ENCODE assay signal across 15 cellular contexts in genomic region chr3:134008630-134009156, GRCh38. TPM values are rescaled to one million over a fixed set of nuclear protein-coding genes. Genes with fewer than 3 reads are reported as not detected.
A peak's percentile ranks its signal among the peaks of the same experiment; 100 is the strongest.
DNase-seq lines count a peak whose midpoint lies in the region; FAIRE-seq and TF ChIP-seq lines count a peak whose summit lies in the region.
"Had no signal": no experiment of that assay in that cellular context is flagged by ENCODE, and none has a peak within 500 bp of the region (broad histone marks: within the 10 kb centered on the region; RNA-seq: fewer than 3 reads in every experiment).

No MANE protein-coding gene starts in this region.

- in situ Hi-C loops in astrocyte of the spinal cord (cut with HindIII; ENCODE audit: low sequenced_read_pairs): no loop called here

- H3K27ac ChIP-seq in endodermal cell (ENCODE audit: low read depth, low read length): no peak overlapping the region
- H3K27ac ChIP-seq: epithelial cell of prostate, left ventricle myocardium inferior had no signal

- TF ChIP-seq CTCF in AG04449 (IDR thresholded peaks at IDR 0.05; ENCODE audit: insufficient read depth, low read length, missing control alignments): no peak
- TF ChIP-seq CTCF in astrocyte of the spinal cord (IDR thresholded peaks at IDR 0.05; ENCODE audit: low read depth, low read length): no peak
- no peak for TF ChIP-seq CTCF in kidney epithelial cell (IDR thresholded peaks at IDR 0.05; ENCODE audit: insufficient read depth, low read length, poor library complexity, severe bottlenecking)
- TF ChIP-seq CTCF in endodermal cell (conservative IDR thresholded peaks at IDR 0.05): no peak

- no peaks in the 10 kb centered on the region for H3K27me3 Mint-ChIP-seq in endodermal cell (ENCODE audit: insufficient read depth)

- H3K4me3 Mint-ChIP-seq in endodermal cell: no peak overlapping the region
- H3K4me3 Mint-ChIP-seq: CD14-positive monocyte; T-helper 1 cell treated with Interleukin-12 subunit alpha and Interleukin-12 subunit beta and Interleukin-4 antibody, amounts not matched to agents 30 μg/mL and 1 μg/mL, for 36 hours had no signal

- no peak overlapping the region for H3K27ac Mint-ChIP-seq in endodermal cell
- H3K27ac Mint-ChIP-seq: CD14-positive monocyte; T-helper 1 cell treated with Interleukin-12 subunit alpha and Interleukin-12 subunit beta and Interleukin-4 antibody, amounts not matched to agents 30 μg/mL and 1 μg/mL, for 36 hours had no signal

- H3K4me3 ChIP-seq in AG04449 (ENCODE audit: low read depth, low read length) (no peak overlapping the region), astrocyte of the spinal cord (ENCODE audit: low read depth, low read length) (no peak overlapping the region), kidney epithelial cell (ENCODE audit: low read depth, low read length) (no peak overlapping the region), endodermal cell (ENCODE audit: low read length) (no peak overlapping the region)
- H3K4me3 ChIP-seq: left ventricle myocardium inferior had no signal

- H3K4me1 ChIP-seq in endodermal cell (ENCODE audit: control insufficient read depth, insufficient read depth, low read length): peaks cover 12% of the 10 kb centered on the region
- H3K4me1 ChIP-seq: left ventricle myocardium inferior had no signal

- H3K9me3 Mint-ChIP-seq in endodermal cell: peaks cover 15% of the 10 kb centered on the region
- H3K9me3 Mint-ChIP-seq: T-helper 1 cell treated with Interleukin-12 subunit alpha and Interleukin-12 subunit beta and Interleukin-4 antibody, amounts not matched to agents 30 μg/mL and 1 μg/mL, for 36 hours had no signal

- H3K27me3 ChIP-seq in kidney epithelial cell (ENCODE audit: control insufficient read depth, insufficient read depth, low read length) (no peaks in the 10 kb centered on the region), endodermal cell (ENCODE audit: control insufficient read depth, insufficient read depth, low read length, poor library complexity, severe bottlenecking) (no peaks in the 10 kb centered on the region)

- CTCF ChIA-PET in AG04449 (lab: Yijun Ruan, JAX): interaction anchor here (1.0 kb wide), 1 partner anchor 24 kb away, joined by 3 read pairs; no protein-coding TSS in a partner anchor

- H3K4me1 Mint-ChIP-seq in endodermal cell: peaks cover 23% of the 10 kb centered on the region
- H3K4me1 Mint-ChIP-seq: CD14-positive monocyte had no signal

- 43% methylated on average over 2 of the region's 2 CpGs; no CpG with 5 or more reads in 1 of the 2 experiments for WGBS in endodermal cell (ENCODE audit: insufficient coverage in 1 of 2, insufficient read length in 1 of 2), 2 experiments

- DNase-seq in AG04449 (ENCODE audit: low read depth, low spot score): peak; percentile 84
- peak; percentile 59 for DNase-seq in HTR-8/SVneo (ENCODE audit: insufficient read length, low spot score)
- peak; percentile 93 for DNase-seq in astrocyte of the spinal cord (ENCODE audit: low read depth, low spot score)
- peak; percentile 78 for DNase-seq in kidney epithelial cell (ENCODE audit: low read depth)
- no peak for DNase-seq in putamen (ENCODE audit: low spot score)
- no peak for DNase-seq in effector CD8-positive, alpha-beta T cell (lab: John Stamatoyannopoulos, UW)
- DNase-seq in hippocampal formation (lab: John Stamatoyannopoulos, UW): no peak
- DNase-seq in endodermal cell: no peak
- DNase-seq: left ventricle myocardium inferior, NCI-H1105 treated with DMSO at 0.1 percent for 48 hours, NCI-H82, retina had no signal

- H3K9me3 ChIP-seq in endodermal cell (ENCODE audit: control insufficient read depth, low read length): peaks cover 22% of the 10 kb centered on the region

- FAIRE-seq in HTR-8/SVneo (lab: Jason Lieb, UNC): peak; percentile 90

- POLR2A ChIA-PET in AG04449 (lab: Yijun Ruan, JAX): no interaction called here

- H3K36me3 Mint-ChIP-seq in endodermal cell (ENCODE audit: low read depth): peaks cover 63% of the 10 kb centered on the region
- H3K36me3 Mint-ChIP-seq: CD14-positive monocyte had no signal

- no peak overlapping the region for H3K9ac ChIP-seq in endodermal cell (ENCODE audit: extremely low read depth, low read length, poor library complexity, severe bottlenecking)

- H3K36me3 ChIP-seq in kidney epithelial cell (ENCODE audit: control insufficient read depth, insufficient read depth, low read length) (no peaks in the 10 kb centered on the region), endodermal cell (ENCODE audit: control insufficient read depth, insufficient read depth, low read length) (peaks cover 26% of the 10 kb centered on the region)
- H3K36me3 ChIP-seq: left ventricle myocardium inferior had no signal

RNA-seq across cellular contexts. Expression of gene SLCO2A1, which starts 21.0 kb away (rescaled TPM):
- total RNA-seq in kidney epithelial cell: 2.5 and 3.6 TPM in 2 replicates
- 100 to 1,000 TPM; 126 to 134 TPM for total RNA-seq in endodermal cell
- 10.6 TPM for polyA plus RNA-seq in endodermal cell (2013, experiment 1 of 2)
- polyA plus RNA-seq in endodermal cell (2013, experiment 2 of 2): 12.8 TPM

Comparison
In these comparisons a context has a peak if more than half of its experiments do, and no peak if none do; other contexts are left out.
1. DNase-seq: peak in AG04449 (single experiment), HTR-8/SVneo (single experiment), astrocyte of the spinal cord (single experiment) and kidney epithelial cell (single experiment); none in putamen (single experiment), effector CD8-positive, alpha-beta T cell (single experiment), hippocampal formation (0 of 2) and endodermal cell (single experiment).
2. RNA of gene SLCO2A1, which starts 21.0 kb away (total RNA-seq): 126 to 134 TPM in endodermal cell; 2.5 to 3.6 TPM in kidney epithelial cell; every median in the first group is over 10 times any median in the second.